Comparison of ENCODE assay signal across 2 cellular contexts in the genomic region with DNA sequence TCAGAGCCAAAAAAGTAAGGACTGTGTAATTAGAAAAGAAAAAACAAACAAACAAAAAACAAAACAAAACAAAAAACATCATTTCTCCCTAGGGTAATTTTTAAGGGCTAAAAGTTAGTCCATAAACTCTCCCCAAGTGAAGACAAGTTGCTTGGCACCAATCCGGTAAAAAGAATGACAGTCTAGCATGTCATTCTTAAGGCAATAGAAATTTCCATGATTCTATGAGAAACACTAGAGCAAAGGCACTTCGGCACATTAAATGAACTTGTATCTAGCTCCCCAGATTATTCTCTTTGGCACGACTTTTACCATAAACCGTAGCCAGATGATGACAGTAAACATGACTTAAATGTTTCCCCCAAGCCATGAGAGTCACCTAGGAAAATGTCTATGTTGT.
TF ChIP-seq lines count a peak whose summit lies in the region.

No MANE protein-coding gene starts in this region.

TF ChIP-seq in SK-N-SH, 30 proteins besides CTCF, POLR2A, EP300 and RAD21 (continued from another document):
- TF ChIP-seq, protein P1, sequence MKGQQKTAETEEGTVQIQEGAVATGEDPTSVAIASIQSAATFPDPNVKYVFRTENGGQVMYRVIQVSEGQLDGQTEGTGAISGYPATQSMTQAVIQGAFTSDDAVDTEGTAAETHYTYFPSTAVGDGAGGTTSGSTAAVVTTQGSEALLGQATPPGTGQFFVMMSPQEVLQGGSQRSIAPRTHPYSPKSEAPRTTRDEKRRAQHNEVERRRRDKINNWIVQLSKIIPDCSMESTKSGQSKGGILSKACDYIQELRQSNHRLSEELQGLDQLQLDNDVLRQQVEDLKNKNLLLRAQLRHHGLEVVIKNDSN (IDR thresholded peaks at IDR 0.05; ENCODE audit: borderline replicate concordance, low read depth), result no peak
- TF ChIP-seq TEAD4 (IDR thresholded peaks at IDR 0.05; ENCODE audit: borderline replicate concordance, insufficient read depth), result no peak
- no peak for TF ChIP-seq MXI1 (IDR thresholded peaks at IDR 0.05; ENCODE audit: low read depth, low read length)
- TF ChIP-seq, protein P2, sequence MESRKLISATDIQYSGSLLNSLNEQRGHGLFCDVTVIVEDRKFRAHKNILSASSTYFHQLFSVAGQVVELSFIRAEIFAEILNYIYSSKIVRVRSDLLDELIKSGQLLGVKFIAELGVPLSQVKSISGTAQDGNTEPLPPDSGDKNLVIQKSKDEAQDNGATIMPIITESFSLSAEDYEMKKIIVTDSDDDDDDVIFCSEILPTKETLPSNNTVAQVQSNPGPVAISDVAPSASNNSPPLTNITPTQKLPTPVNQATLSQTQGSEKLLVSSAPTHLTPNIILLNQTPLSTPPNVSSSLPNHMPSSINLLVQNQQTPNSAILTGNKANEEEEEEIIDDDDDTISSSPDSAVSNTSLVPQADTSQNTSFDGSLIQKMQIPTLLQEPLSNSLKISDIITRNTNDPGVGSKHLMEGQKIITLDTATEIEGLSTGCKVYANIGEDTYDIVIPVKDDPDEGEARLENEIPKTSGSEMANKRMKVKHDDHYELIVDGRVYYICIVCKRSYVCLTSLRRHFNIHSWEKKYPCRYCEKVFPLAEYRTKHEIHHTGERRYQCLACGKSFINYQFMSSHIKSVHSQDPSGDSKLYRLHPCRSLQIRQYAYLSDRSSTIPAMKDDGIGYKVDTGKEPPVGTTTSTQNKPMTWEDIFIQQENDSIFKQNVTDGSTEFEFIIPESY (IDR thresholded peaks at IDR 0.05; ENCODE audit: borderline replicate concordance, low read depth), result no peak
- TF ChIP-seq RFX5 (IDR thresholded peaks at IDR 0.05; ENCODE audit: low read length), result no peak
- TF ChIP-seq FOXM1 (IDR thresholded peaks at IDR 0.05; ENCODE audit: low read depth), result no peak
- TF ChIP-seq TCF12 (IDR thresholded peaks at IDR 0.05), result no peak
- no peak for TF ChIP-seq GABPA (IDR thresholded peaks at IDR 0.05; ENCODE audit: low read depth)
- TF ChIP-seq EZH2phosphoT487 (IDR thresholded peaks at IDR 0.05; ENCODE audit: borderline replicate concordance, low read depth), result no peak
- no peak for TF ChIP-seq POLR2AphosphoS5 (IDR thresholded peaks at IDR 0.05; ENCODE audit: low read depth, low read length)
TF ChIP-seq in SK-N-SH: peak in this region for 0.

TF ChIP-seq in SK-N-SH treated with all-trans-retinoic acid at 6 μM for 48 hours, 23 proteins besides CTCF, POLR2A, EP300 and RAD21 (continued from another document):
- no peak for TF ChIP-seq PPARA (CRISPR knock-in tag; IDR thresholded peaks at IDR 0.05; ENCODE audit: borderline replicate concordance)
- TF ChIP-seq ZFP3 (CRISPR knock-in tag; IDR thresholded peaks at IDR 0.05), result no peak
- TF ChIP-seq, protein P3, sequence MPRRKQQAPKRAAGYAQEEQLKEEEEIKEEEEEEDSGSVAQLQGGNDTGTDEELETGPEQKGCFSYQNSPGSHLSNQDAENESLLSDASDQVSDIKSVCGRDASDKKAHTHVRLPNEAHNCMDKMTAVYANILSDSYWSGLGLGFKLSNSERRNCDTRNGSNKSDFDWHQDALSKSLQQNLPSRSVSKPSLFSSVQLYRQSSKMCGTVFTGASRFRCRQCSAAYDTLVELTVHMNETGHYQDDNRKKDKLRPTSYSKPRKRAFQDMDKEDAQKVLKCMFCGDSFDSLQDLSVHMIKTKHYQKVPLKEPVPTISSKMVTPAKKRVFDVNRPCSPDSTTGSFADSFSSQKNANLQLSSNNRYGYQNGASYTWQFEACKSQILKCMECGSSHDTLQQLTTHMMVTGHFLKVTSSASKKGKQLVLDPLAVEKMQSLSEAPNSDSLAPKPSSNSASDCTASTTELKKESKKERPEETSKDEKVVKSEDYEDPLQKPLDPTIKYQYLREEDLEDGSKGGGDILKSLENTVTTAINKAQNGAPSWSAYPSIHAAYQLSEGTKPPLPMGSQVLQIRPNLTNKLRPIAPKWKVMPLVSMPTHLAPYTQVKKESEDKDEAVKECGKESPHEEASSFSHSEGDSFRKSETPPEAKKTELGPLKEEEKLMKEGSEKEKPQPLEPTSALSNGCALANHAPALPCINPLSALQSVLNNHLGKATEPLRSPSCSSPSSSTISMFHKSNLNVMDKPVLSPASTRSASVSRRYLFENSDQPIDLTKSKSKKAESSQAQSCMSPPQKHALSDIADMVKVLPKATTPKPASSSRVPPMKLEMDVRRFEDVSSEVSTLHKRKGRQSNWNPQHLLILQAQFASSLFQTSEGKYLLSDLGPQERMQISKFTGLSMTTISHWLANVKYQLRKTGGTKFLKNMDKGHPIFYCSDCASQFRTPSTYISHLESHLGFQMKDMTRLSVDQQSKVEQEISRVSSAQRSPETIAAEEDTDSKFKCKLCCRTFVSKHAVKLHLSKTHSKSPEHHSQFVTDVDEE (CRISPR knock-in tag; IDR thresholded peaks at IDR 0.05), result no peak
- TF ChIP-seq, protein P4, sequence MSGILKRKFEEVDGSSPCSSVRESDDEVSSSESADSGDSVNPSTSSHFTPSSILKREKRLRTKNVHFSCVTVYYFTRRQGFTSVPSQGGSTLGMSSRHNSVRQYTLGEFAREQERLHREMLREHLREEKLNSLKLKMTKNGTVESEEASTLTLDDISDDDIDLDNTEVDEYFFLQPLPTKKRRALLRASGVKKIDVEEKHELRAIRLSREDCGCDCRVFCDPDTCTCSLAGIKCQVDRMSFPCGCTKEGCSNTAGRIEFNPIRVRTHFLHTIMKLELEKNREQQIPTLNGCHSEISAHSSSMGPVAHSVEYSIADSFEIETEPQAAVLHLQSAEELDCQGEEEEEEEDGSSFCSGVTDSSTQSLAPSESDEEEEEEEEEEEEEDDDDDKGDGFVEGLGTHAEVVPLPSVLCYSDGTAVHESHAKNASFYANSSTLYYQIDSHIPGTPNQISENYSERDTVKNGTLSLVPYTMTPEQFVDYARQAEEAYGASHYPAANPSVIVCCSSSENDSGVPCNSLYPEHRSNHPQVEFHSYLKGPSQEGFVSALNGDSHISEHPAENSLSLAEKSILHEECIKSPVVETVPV (CRISPR knock-in tag; IDR thresholded peaks at IDR 0.05), result no peak
- TF ChIP-seq BACH2 (CRISPR knock-in tag; IDR thresholded peaks at IDR 0.05; ENCODE audit: borderline replicate concordance), result no peak
- TF ChIP-seq, protein P5, sequence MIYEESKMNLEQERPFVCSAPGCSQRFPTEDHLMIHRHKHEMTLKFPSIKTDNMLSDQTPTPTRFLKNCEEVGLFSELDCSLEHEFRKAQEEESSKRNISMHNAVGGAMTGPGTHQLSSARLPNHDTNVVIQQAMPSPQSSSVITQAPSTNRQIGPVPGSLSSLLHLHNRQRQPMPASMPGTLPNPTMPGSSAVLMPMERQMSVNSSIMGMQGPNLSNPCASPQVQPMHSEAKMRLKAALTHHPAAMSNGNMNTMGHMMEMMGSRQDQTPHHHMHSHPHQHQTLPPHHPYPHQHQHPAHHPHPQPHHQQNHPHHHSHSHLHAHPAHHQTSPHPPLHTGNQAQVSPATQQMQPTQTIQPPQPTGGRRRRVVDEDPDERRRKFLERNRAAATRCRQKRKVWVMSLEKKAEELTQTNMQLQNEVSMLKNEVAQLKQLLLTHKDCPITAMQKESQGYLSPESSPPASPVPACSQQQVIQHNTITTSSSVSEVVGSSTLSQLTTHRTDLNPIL (CRISPR knock-in tag; IDR thresholded peaks at IDR 0.05; ENCODE audit: low read depth), result no peak
- TF ChIP-seq, protein P6, sequence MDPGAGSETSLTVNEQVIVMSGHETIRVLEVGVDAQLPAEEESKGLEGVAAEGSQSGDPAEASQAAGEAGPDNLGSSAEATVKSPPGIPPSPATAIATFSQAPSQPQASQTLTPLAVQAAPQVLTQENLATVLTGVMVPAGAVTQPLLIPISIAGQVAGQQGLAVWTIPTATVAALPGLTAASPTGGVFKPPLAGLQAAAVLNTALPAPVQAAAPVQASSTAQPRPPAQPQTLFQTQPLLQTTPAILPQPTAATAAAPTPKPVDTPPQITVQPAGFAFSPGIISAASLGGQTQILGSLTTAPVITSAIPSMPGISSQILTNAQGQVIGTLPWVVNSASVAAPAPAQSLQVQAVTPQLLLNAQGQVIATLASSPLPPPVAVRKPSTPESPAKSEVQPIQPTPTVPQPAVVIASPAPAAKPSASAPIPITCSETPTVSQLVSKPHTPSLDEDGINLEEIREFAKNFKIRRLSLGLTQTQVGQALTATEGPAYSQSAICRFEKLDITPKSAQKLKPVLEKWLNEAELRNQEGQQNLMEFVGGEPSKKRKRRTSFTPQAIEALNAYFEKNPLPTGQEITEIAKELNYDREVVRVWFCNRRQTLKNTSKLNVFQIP (CRISPR knock-in tag; IDR thresholded peaks at IDR 0.05; ENCODE audit: borderline replicate concordance, low read depth), result no peak
- no peak for TF ChIP-seq TOX (CRISPR knock-in tag; IDR thresholded peaks at IDR 0.05; ENCODE audit: borderline replicate concordance)
- no peak for TF ChIP-seq GLIS3 (CRISPR knock-in tag; IDR thresholded peaks at IDR 0.05)
- TF ChIP-seq SNAI2 (CRISPR knock-in tag; IDR thresholded peaks at IDR 0.05), result no peak
- TF ChIP-seq ARNTL (CRISPR knock-in tag; IDR thresholded peaks at IDR 0.05; ENCODE audit: borderline replicate concordance, low read depth), result no peak
- TF ChIP-seq, protein P7, sequence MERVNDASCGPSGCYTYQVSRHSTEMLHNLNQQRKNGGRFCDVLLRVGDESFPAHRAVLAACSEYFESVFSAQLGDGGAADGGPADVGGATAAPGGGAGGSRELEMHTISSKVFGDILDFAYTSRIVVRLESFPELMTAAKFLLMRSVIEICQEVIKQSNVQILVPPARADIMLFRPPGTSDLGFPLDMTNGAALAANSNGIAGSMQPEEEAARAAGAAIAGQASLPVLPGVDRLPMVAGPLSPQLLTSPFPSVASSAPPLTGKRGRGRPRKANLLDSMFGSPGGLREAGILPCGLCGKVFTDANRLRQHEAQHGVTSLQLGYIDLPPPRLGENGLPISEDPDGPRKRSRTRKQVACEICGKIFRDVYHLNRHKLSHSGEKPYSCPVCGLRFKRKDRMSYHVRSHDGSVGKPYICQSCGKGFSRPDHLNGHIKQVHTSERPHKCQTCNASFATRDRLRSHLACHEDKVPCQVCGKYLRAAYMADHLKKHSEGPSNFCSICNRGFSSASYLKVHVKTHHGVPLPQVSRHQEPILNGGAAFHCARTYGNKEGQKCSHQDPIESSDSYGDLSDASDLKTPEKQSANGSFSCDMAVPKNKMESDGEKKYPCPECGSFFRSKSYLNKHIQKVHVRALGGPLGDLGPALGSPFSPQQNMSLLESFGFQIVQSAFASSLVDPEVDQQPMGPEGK (CRISPR knock-in tag; IDR thresholded peaks at IDR 0.05; ENCODE audit: borderline replicate concordance), result no peak
- no peak for TF ChIP-seq ZNF70 (CRISPR knock-in tag; IDR thresholded peaks at IDR 0.05)
- TF ChIP-seq CSDC2 (CRISPR knock-in tag; IDR thresholded peaks at IDR 0.05), result no peak
- TF ChIP-seq ZNF8 (CRISPR knock-in tag; IDR thresholded peaks at IDR 0.05), result no peak
- TF ChIP-seq TCF4 (CRISPR knock-in tag; IDR thresholded peaks at IDR 0.05; ENCODE audit: borderline replicate concordance), result no peak
TF ChIP-seq in SK-N-SH treated with all-trans-retinoic acid at 6 μM for 48 hours: peak in this region for 0.
